Comparison of ENCODE assay signal across 9 cellular contexts in the genomic region with DNA sequence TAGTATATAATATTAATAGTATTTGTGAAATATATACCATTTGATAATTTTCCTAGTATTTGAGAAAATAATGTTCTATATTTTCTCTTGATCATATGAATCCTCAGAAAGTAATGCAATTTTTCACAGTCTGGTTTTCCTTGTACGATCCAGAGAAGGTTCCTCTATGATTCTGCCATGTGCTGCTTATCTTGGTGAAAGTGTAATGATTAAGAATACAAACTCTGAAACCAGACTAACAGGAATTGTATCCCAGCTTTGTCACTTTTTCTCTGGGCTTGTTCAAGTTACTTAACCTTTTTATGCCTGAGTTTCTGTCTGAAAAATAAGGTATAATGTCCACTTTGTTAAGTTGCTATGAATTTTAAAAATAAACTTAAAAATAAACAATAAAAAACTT.
"Had no signal": no experiment of that assay in that cellular context is flagged by ENCODE, and none has a peak within 500 bp of the region (broad histone marks: within the 10 kb centered on the region; RNA-seq: fewer than 3 reads in every experiment).

No MANE protein-coding gene starts in this region.

- DNase-seq: H9, HCEC 1CT, HFFc6 had no signal

- H3K9me3 Mint-ChIP-seq: GM23338 had no signal

- FAIRE-seq: H1, H54, HepG2 had no signal

- H3K27me3 Mint-ChIP-seq: IgD-negative memory B cell had no signal

- H3K27ac Mint-ChIP-seq: GM23338, H9, HFFc6, IgD-negative memory B cell had no signal

- H3K4me1 Mint-ChIP-seq: IgD-negative memory B cell had no signal

- H3K4me3 ChIP-seq: GM23338 had no signal

- H3K27ac ChIP-seq: HL-60 had no signal

- H3K4me3 Mint-ChIP-seq: GM23338, H9, HFFc6, IgD-negative memory B cell had no signal

- ATAC-seq: GM23338, HepG2 had no signal
